In genomic region chr2:84516234-84516986, GRCh38 we compare ENCODE assay signal across 8 cellular contexts. TPM values are rescaled to one million over a fixed set of nuclear protein-coding genes. Genes with fewer than 3 reads are reported as not detected.
DNase-seq lines count a peak whose midpoint lies in the region; ATAC-seq and TF ChIP-seq lines count a peak whose summit lies in the region.

DNAH6 (plus strand) TSS chr2:84516498; CDS start chr2:84517827, 1,329 bp downstream.

- H3K4me1 ChIP-seq in ACC112 (ENCODE audit: control insufficient read depth, insufficient read depth, low read length, unreplicated experiment) = no peaks in the 10 kb centered on the region
- peaks cover 0 to 3% of the 10 kb centered on the region in 2 donors for H3K4me1 ChIP-seq in left lung

- POLR2A ChIA-PET in activated CD4-positive, alpha-beta memory T cell treated with anti-CD3 and anti-CD28 coated beads for 36 hours (lab: Charles Lee) = no interaction called here

- H3K4me3 Mint-ChIP-seq in activated CD4-positive, alpha-beta memory T cell treated with anti-CD3 and anti-CD28 coated beads for 36 hours = peak within 1 kb of the TSS; percentile 84

- H3K27me3 Mint-ChIP-seq in activated CD4-positive, alpha-beta memory T cell treated with anti-CD3 and anti-CD28 coated beads for 36 hours = no peaks in the 10 kb centered on the region

- H2AFZ ChIP-seq in ACC112 (ENCODE audit: low read length, unreplicated experiment) = peak within 1 kb of the TSS; percentile 37

- H3K27ac Mint-ChIP-seq in activated CD4-positive, alpha-beta memory T cell treated with anti-CD3 and anti-CD28 coated beads for 36 hours = no peak within 1 kb of the TSS

- H3K9me3 ChIP-seq in left lung = peaks cover 0 to 3% of the 10 kb centered on the region in 2 donors

- ATAC-seq in GM18909 (IDR thresholded peaks at IDR 0.05; ENCODE audit: poor library complexity, unreplicated experiment) (peak; percentile 100), HG03159 (IDR thresholded peaks at IDR 0.05; ENCODE audit: unreplicated experiment) (peak; percentile 100), left lung (peak; percentile 100)

- H3K4me3 ChIP-seq in ACC112 (ENCODE audit: low read depth, low read length) (peak within 1 kb of the TSS; percentile 78), dorsolateral prefrontal cortex (peak within 1 kb of the TSS; percentile 42 to 81 (median 67)), left lung (peak within 1 kb of the TSS; percentile 25 to 31)

- intact Hi-C loops in activated CD4-positive, alpha-beta memory T cell treated with anti-CD3 and anti-CD28 coated beads for 36 hours (cut with micrococcal nuclease) = loop anchor here (2.0 to 5.0 kb wide), 4 partner anchors 58 to 411 kb away; partner anchors contain the start of genes SUCLG1 and TRABD2A
- intact Hi-C loops in dorsolateral prefrontal cortex (cut with DNase I) = no loop called here
- intact Hi-C loops in left lung (cut with DNase I) = no loop called here

- DNase-seq in NCI-H446 (lab: John Stamatoyannopoulos, UW) = peak; percentile 77 to 89
- peak; percentile 92 for DNase-seq in activated CD4-positive, alpha-beta memory T cell treated with anti-CD3 and anti-CD28 coated beads for 36 hours
- DNase-seq in dorsolateral prefrontal cortex = peak; percentile 72 to 96 (median 92)
- DNase-seq in left lung = peak; percentile 92 to 94
- DNase-seq in stimulated activated CD4-positive, alpha-beta T cell treated with anti-CD3 and anti-CD28 coated beads, Interleukin-1b, Interleukin-23, amount 100 ng/mL, for 48 hours = peak; percentile 86

- CTCF ChIA-PET in activated CD4-positive, alpha-beta memory T cell treated with anti-CD3 and anti-CD28 coated beads for 36 hours (lab: Charles Lee) = interaction anchor here (0.7 to 1.7 kb wide), 5 partner anchors 10 to 501 kb away, joined by 3 to 6 read pairs (median 3); partner anchors contain the start of gene TMSB10

- peak in 21 of 56 donors; percentile 5 to 42 (median 15) for TF ChIP-seq CTCF in dorsolateral prefrontal cortex (IDR thresholded peaks at IDR 0.05 in 54 of 56, conservative IDR thresholded peaks at IDR 0.05 in 2 of 56; ENCODE audit: low read depth in 1 of 56, partially characterized antibody in 56 of 56)
- TF ChIP-seq CTCF in left lung (IDR thresholded peaks at IDR 0.05) = no peak

- H3K79me2 ChIP-seq in ACC112 (ENCODE audit: control insufficient read depth, insufficient read depth, low read length, unreplicated experiment) = no peaks in the 10 kb centered on the region

- H3K27me3 ChIP-seq in ACC112 (ENCODE audit: insufficient read depth, low read length) (peaks cover 57% of the 10 kb centered on the region), dorsolateral prefrontal cortex (no peaks in the 10 kb centered on the region), left lung (no peaks in the 10 kb centered on the region)

- H3K27ac ChIP-seq in ACC112 (ENCODE audit: low read depth, low read length) (no peak within 1 kb of the TSS), dorsolateral prefrontal cortex (peak within 1 kb of the TSS in 19 of 59 donors; percentile 5 to 85 (median 49)), left lung (peak within 1 kb of the TSS; percentile 34 to 59)

- H3K36me3 ChIP-seq in ACC112 (ENCODE audit: insufficient read depth, low read length) (no peaks in the 10 kb centered on the region), left lung (no peaks in the 10 kb centered on the region)

- peaks cover 6% of the 10 kb centered on the region for H3K36me3 Mint-ChIP-seq in activated CD4-positive, alpha-beta memory T cell treated with anti-CD3 and anti-CD28 coated beads for 36 hours

- peaks cover 23% of the 10 kb centered on the region for H3K4me1 Mint-ChIP-seq in activated CD4-positive, alpha-beta memory T cell treated with anti-CD3 and anti-CD28 coated beads for 36 hours (ENCODE audit: low read depth)

- H3K9me3 Mint-ChIP-seq in activated CD4-positive, alpha-beta memory T cell treated with anti-CD3 and anti-CD28 coated beads for 36 hours = peaks cover 7% of the 10 kb centered on the region

RNA-seq across cellular contexts. Expression of gene DNAH6, which starts in this region (rescaled TPM):
- under 1 TPM; 0.33 to 0.85 TPM for total RNA-seq in activated CD4-positive, alpha-beta memory T cell treated with anti-CD3 and anti-CD28 coated beads for 36 hours
- 10 to 100 TPM in 95 of 120 experiments, 1 to 10 TPM in 25; 4.3 to 27.0 (median 12.3) TPM for total RNA-seq in dorsolateral prefrontal cortex
- total RNA-seq in left lung = 1 to 10 TPM; 1.3 to 3.4 TPM

Comparison
In these comparisons a context has a peak if more than half of its experiments do, and no peak if none do; other contexts are left out.
1. Peak in DNase-seq in activated CD4-positive, alpha-beta memory T cell treated with anti-CD3 and anti-CD28 coated beads for 36 hours; RNA of the gene not detected or under 1 TPM.
2. H3K4me3 ChIP-seq: peak in every context shown above with its lines; median percentile 78 in ACC112; 67 in dorsolateral prefrontal cortex; 28 in left lung.